9 cellular contexts compared by ENCODE assay signal in the genomic region with DNA sequence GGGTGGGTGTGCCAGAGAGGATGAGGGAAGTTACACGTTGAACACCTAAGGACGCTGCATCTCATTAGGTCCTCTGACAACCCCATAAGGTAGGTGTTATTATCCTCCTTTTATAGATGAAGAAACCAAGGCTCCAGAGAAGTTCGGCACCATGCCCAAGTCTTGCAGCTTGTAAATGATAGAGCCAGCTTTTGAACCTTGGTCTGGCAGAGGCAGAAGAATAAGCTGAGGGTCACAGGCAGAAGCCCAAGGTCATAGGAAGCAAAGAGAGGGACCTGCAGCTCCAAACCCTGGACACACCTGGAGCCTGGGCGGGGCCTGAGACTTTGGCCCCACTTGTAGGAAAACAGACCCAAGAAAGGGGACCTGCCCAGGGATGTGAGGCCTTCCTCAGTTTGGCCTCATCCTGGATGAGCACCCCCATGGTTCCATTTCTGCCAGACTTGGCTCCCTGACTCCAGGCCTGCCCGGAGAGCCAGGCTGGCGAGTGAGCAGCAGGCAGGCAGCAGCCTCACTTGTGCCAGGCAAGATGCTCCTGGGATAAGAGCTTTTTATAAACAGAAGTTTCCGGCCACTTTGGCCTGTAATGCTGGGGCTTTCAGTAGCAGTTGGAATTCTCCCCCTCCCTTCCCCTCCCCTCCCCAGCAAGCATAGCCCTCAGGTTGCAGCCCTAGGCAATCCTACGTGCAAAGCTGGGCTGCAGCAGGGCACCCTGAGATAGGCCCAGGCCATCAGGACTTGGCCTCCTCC. TPM values are rescaled to one million over a fixed set of nuclear protein-coding genes. Genes with fewer than 3 reads are reported as not detected.
DNase-seq lines count a peak whose midpoint lies in the region; ATAC-seq, FAIRE-seq and TF ChIP-seq lines count a peak whose summit lies in the region.
"Had no signal": no experiment of that assay in that cellular context is flagged by ENCODE, and none has a peak within 500 bp of the region (broad histone marks: within the 10 kb centered on the region; RNA-seq: fewer than 3 reads in every experiment).

No MANE protein-coding gene starts in this region.

- in situ Hi-C loops in IMR-90 (cut with MboI; ENCODE audit: low sequenced_read_pairs) (loop anchor here (25.0 kb wide), 1 partner anchor 563 kb away; a partner anchor contains a TSS), GM12878 (cut with MboI) (no loop called here)

- H4K20me1 ChIP-seq in IMR-90 (ENCODE audit: insufficient read depth, low read length): no peaks in the 10 kb centered on the region; the same call in 1 of the 2 replicates
- no peaks in the 10 kb centered on the region for H4K20me1 ChIP-seq in GM12878 (ENCODE audit: control insufficient read depth, insufficient read depth)

- dilution Hi-C loops in IMR-90 (cut with HindIII; ENCODE audit: low sequenced_read_pairs, unreplicated experiment): no loop called here

- no peak overlapping the region for H3K4ac ChIP-seq in IMR-90 (ENCODE audit: low read depth, low read length)

- no peak overlapping the region for H3K14ac ChIP-seq in IMR-90 (replicated peaks; ENCODE audit: low read depth, low read length)

- ATAC-seq in CD4-positive, alpha-beta T cell (ENCODE audit: poor library complexity): no peak
- no peak for ATAC-seq in IMR-90 (ENCODE audit: low read depth)
- no peak for ATAC-seq in GM12878
- ATAC-seq in naive B cell (ENCODE audit: low read depth in 2 of 2): no peak
- no peak for ATAC-seq in GM19328 (IDR thresholded peaks at IDR 0.05; ENCODE audit: unreplicated experiment)

- H2AK9ac ChIP-seq in IMR-90 (replicated peaks; ENCODE audit: low read depth, low read length, poor library complexity): no peak overlapping the region

- RAD21 ChIA-PET in GM12878 (lab: Charles Lee; ENCODE audit: unreplicated experiment): no interaction called here

- H3K27me3 ChIP-seq in CD4-positive, alpha-beta T cell (ENCODE audit: control insufficient read depth, insufficient read depth, low read length): peaks cover 26% of the 10 kb centered on the region
- peaks cover 46% of the 10 kb centered on the region for H3K27me3 ChIP-seq in IMR-90 (ENCODE audit: control insufficient read depth, insufficient read depth, low read length)
- peaks cover 7% of the 10 kb centered on the region in 2 experiments for H3K27me3 ChIP-seq in GM12878 (replicated peaks in 1 of 2; ENCODE audit: control insufficient read depth in 2 of 2, insufficient read depth in 2 of 2, low read length in 1 of 2)

- H3K56ac ChIP-seq in IMR-90 (ENCODE audit: extremely low read depth, insufficient read depth, low read length): no peak overlapping the region

- H3K27ac ChIP-seq in CD4-positive, alpha-beta T cell (ENCODE audit: low read depth, low read length): no peak overlapping the region
- H3K27ac ChIP-seq in IMR-90 (ENCODE audit: insufficient read depth, low read length) (no peak overlapping the region), GM12878 (ENCODE audit: control insufficient read depth, insufficient read depth) (no peak overlapping the region), kidney (ENCODE audit: low read depth in 2 of 2, low read length in 2 of 2) (no peak overlapping the region)

- no peak for DNase-seq in CD4-positive, alpha-beta T cell
- DNase-seq in IMR-90: no peak
- DNase-seq in GM12878 (ENCODE audit: low read depth, low spot score): no peak
- no peak for DNase-seq in naive B cell
- DNase-seq in kidney: no peak
- DNase-seq in NCI-H2171 treated with DMSO at 0.1 percent for 48 hours (lab: John Stamatoyannopoulos, UW): no peak
- no peak for DNase-seq in HEK293T (ENCODE audit: extremely low spot score)

- WGBS in IMR-90 (ENCODE audit: extremely low coverage in 2 of 2, insufficient read length in 1 of 2), 2 experiments: 87% methylated on average over 3 of the region's 8 CpGs; no CpG with 5 or more reads in 1 of the 2 experiments
- WGBS in GM12878 (ENCODE audit: insufficient coverage, insufficient replicate concordance, low lambda C conversion rate, missing lambda C conversion rate): 88% methylated on average over 8 of the region's 8 CpGs

- intact Hi-C loops in CD4-positive, alpha-beta T cell (cut with DNase I, micrococcal nuclease): loop anchor here (5.0 to 10.0 kb wide), 2 partner anchors 37 to 109 kb away; partner anchors contain the start of genes AGAP3 (in 1 of the 2), FASTK (in 1 of the 2) and TMUB1 (in 1 of the 2)
- intact Hi-C loops in IMR-90 (cut with micrococcal nuclease): no loop called here
- intact Hi-C loops in GM12878 (cut with micrococcal nuclease; ENCODE audit: unreplicated experiment): no loop called here
- intact Hi-C loops in kidney (cut with DNase I): no loop called here

- FAIRE-seq in GM12878 (lab: Jason Lieb, UNC) (no peak), kidney (lab: Jason Lieb, UNC) (no peak)
- FAIRE-seq: endometrium had no signal

- TF ChIP-seq CTCF in CD4-positive, alpha-beta T cell (IDR thresholded peaks at IDR 0.05): no peak
- TF ChIP-seq CTCF in IMR-90 (conservative IDR thresholded peaks at IDR 0.05; ENCODE audit: low read depth, low read length) (no peak), GM12878 (IDR thresholded peaks at IDR 0.05 in 2 of 3, conservative IDR thresholded peaks at IDR 0.05 in 1 of 3; ENCODE audit: control insufficient read depth in 2 of 3, extremely low read depth in 1 of 3, insufficient read depth in 1 of 3, low read depth in 3 of 3, low read length in 3 of 3) (no peak), kidney (IDR thresholded peaks at IDR 0.05; ENCODE audit: borderline replicate concordance, extremely low read depth, insufficient read depth) (no peak)

- no peaks in the 10 kb centered on the region for H3K9me3 ChIP-seq in CD4-positive, alpha-beta T cell (ENCODE audit: control insufficient read depth, low read length)
- H3K9me3 ChIP-seq in IMR-90 (ENCODE audit: control insufficient read depth, insufficient read depth, low read length): no peaks in the 10 kb centered on the region
- H3K9me3 ChIP-seq in GM12878 (replicated peaks; ENCODE audit: control insufficient read depth, insufficient read depth, low read length): no peaks in the 10 kb centered on the region
- no peaks in the 10 kb centered on the region for H3K9me3 ChIP-seq in kidney (ENCODE audit: control insufficient read depth in 1 of 2, low read length in 2 of 2)

- H3K23ac ChIP-seq in IMR-90 (ENCODE audit: low read depth, low read length): no peak overlapping the region

- H3K18ac ChIP-seq in IMR-90 (ENCODE audit: low read depth, low read length): no peak overlapping the region; the same call in 1 of the 2 replicates

- no peak overlapping the region for H4K91ac ChIP-seq in IMR-90 (ENCODE audit: insufficient read depth, low read depth, low read length)

- H3K9me1 ChIP-seq in IMR-90 (ENCODE audit: insufficient read depth, low read length): no peaks in the 10 kb centered on the region

- H3K27ac Mint-ChIP-seq in CD4-positive, alpha-beta T cell: peak overlapping the region; percentile 81
- H3K27ac Mint-ChIP-seq in naive B cell: peak overlapping the region in 1 of 6 donors; percentile 26

- H3K9ac ChIP-seq in IMR-90 (ENCODE audit: low read depth, low read length): 0 out of 2 replicates have a peak overlapping the region, but pooled peaks have one; percentile 24
- no peak overlapping the region for H3K9ac ChIP-seq in GM12878 (ENCODE audit: control insufficient read depth, insufficient read depth, low read length)
- H3K9ac ChIP-seq in kidney (ENCODE audit: low read length in 2 of 2): no peak overlapping the region

- no peaks in the 10 kb centered on the region for H3K36me3 ChIP-seq in IMR-90 (ENCODE audit: control insufficient read depth, insufficient read depth, low read length)
- no peaks in the 10 kb centered on the region for H3K36me3 ChIP-seq in GM12878 (ENCODE audit: control insufficient read depth in 2 of 2, insufficient read depth in 2 of 2, low read length in 1 of 2)
- no peaks in the 10 kb centered on the region for H3K36me3 ChIP-seq in kidney (ENCODE audit: control insufficient read depth in 1 of 2, insufficient read depth in 2 of 2, low read length in 2 of 2)

- SMC1A ChIA-PET in GM12878 (lab: Charles Lee; ENCODE audit: uncharacterized antibody, unreplicated experiment): no interaction called here

- no peaks in the 10 kb centered on the region for H3K79me1 ChIP-seq in IMR-90 (ENCODE audit: low read depth in 1 of 2, low read length in 2 of 2)

- peaks cover 61% of the 10 kb centered on the region for H3K4me1 Mint-ChIP-seq in CD4-positive, alpha-beta T cell (ENCODE audit: low read depth)
- peaks cover 29 to 41% (median 40%) of the 10 kb centered on the region in 3 donors for H3K4me1 Mint-ChIP-seq in naive B cell

- H3K27me3 Mint-ChIP-seq in CD4-positive, alpha-beta T cell: peaks cover 30% of the 10 kb centered on the region
- H3K27me3 Mint-ChIP-seq in naive B cell: peaks cover 28 to 61% (median 51%) of the 10 kb centered on the region in 3 donors

- no peak for TF ChIP-seq RAD21 in IMR-90 (IDR thresholded peaks at IDR 0.05; ENCODE audit: low read length)
- TF ChIP-seq RAD21 in GM12878 (IDR thresholded peaks at IDR 0.05; ENCODE audit: insufficient read depth, low read depth, low read length): no peak

- CTCF ChIA-PET in CD4-positive, alpha-beta T cell (lab: Charles Lee): interaction anchor here (0.9 to 2.7 kb wide), 5 partner anchors 9 to 43 kb away, joined by 3 to 24 read pairs (median 3); no protein-coding TSS in a partner anchor
- CTCF ChIA-PET in IMR-90 (lab: Yijun Ruan, JAX): no interaction called here
- CTCF ChIA-PET in GM12878 (lab: Yijun Ruan, JAX): interaction anchor here (1.1 to 2.0 kb wide), 2 partner anchors 9 to 137 kb away, joined by 3 to 11 read pairs; no protein-coding TSS in a partner anchor
- CTCF ChIA-PET in HEK293T (lab: Yijun Ruan, JAX): interaction anchor here (0.8 to 2.0 kb wide), 4 partner anchors 8 to 77 kb away, joined by 3 to 12 read pairs (median 6); no protein-coding TSS in a partner anchor

- no peak overlapping the region for H2AK5ac ChIP-seq in IMR-90 (ENCODE audit: low read depth, low read length)

- peaks cover 29% of the 10 kb centered on the region; the same call in 1 of the 2 replicates for H3K4me1 ChIP-seq in IMR-90 (ENCODE audit: control insufficient read depth, insufficient read depth, low read length)
- H3K4me1 ChIP-seq in GM12878 (ENCODE audit: control insufficient read depth, insufficient read depth, low read length): peaks cover 3% of the 10 kb centered on the region
- H3K4me1 ChIP-seq in kidney (ENCODE audit: control insufficient read depth in 1 of 2, insufficient read depth in 1 of 2, low read depth in 1 of 2, low read length in 2 of 2): peaks cover 0 to 3% of the 10 kb centered on the region in 2 donors

- no peak overlapping the region for H4K8ac ChIP-seq in IMR-90 (ENCODE audit: low read depth in 2 of 2, low read length in 2 of 2)

- H2AFZ ChIP-seq in IMR-90 (replicated peaks; ENCODE audit: low read length, poor library complexity) (no peak overlapping the region), GM12878 (ENCODE audit: control insufficient read depth, low read depth, low read length) (no peak overlapping the region)

- H3K9me3 Mint-ChIP-seq in CD4-positive, alpha-beta T cell: no peaks in the 10 kb centered on the region
- peaks cover 0 to 3% (median 0%) of the 10 kb centered on the region in 7 donors for H3K9me3 Mint-ChIP-seq in naive B cell

- peak overlapping the region; percentile 71; the same call in 1 of the 2 replicates for H3K4me2 ChIP-seq in IMR-90 (ENCODE audit: low read depth, low read length)
- peak overlapping the region; percentile 95; the same call in 1 of the 2 replicates for H3K4me2 ChIP-seq in GM12878 (ENCODE audit: control insufficient read depth, insufficient read depth)

- H2BK5ac ChIP-seq in IMR-90 (ENCODE audit: low read depth, low read length, poor library complexity, severe bottlenecking): no peak overlapping the region

- POLR2A ChIA-PET in CD4-positive, alpha-beta T cell (lab: Charles Lee): interaction anchor here (1.0 to 3.3 kb wide), 6 partner anchors 9 to 105 kb away, joined by 3 to 20 read pairs (median 6); no protein-coding TSS in a partner anchor
- POLR2A ChIA-PET in IMR-90 (lab: Charles Lee; ENCODE audit: unreplicated experiment): no interaction called here
- POLR2A ChIA-PET in GM12878 (lab: Charles Lee): no interaction called here
- POLR2A ChIA-PET in HEK293T (lab: Yijun Ruan, JAX): no interaction called here

- no peaks in the 10 kb centered on the region for H3K36me3 Mint-ChIP-seq in CD4-positive, alpha-beta T cell (ENCODE audit: low read depth)
- peaks cover 0 to 8% of the 10 kb centered on the region in 2 donors for H3K36me3 Mint-ChIP-seq in naive B cell

- no peak overlapping the region for H3K4me3 ChIP-seq in IMR-90 (ENCODE audit: insufficient read depth, low read depth, low read length)
- H3K4me3 ChIP-seq in GM12878: peak overlapping the region; percentile 64
- H3K4me3 ChIP-seq in kidney (ENCODE audit: low read length in 2 of 2): no peak overlapping the region

- H3K4me3 Mint-ChIP-seq in CD4-positive, alpha-beta T cell: peak overlapping the region; percentile 90
- H3K4me3 Mint-ChIP-seq in naive B cell: peak overlapping the region; percentile 65 to 84 (median 75)

- BruUV-seq in IMR-90 (replicated peaks; lab: Mats Ljungman, UMichigan) (no TSS peak), GM12878 (replicated peaks; lab: Mats Ljungman, UMichigan) (no TSS peak)

- no peak overlapping the region for H2BK120ac ChIP-seq in IMR-90 (ENCODE audit: low read depth, low read length)

- H4K5ac ChIP-seq in IMR-90 (ENCODE audit: low read depth, low read length): no peak overlapping the region

- TF ChIP-seq POLR2A in IMR-90 (IDR thresholded peaks at IDR 0.05; ENCODE audit: low read depth, low read length): no peak
- TF ChIP-seq POLR2A in GM12878 (IDR thresholded peaks at IDR 0.05; ENCODE audit: low read depth, low read length): no peak

- no peak overlapping the region for H2BK15ac ChIP-seq in IMR-90 (ENCODE audit: low read depth, low read length)

- no peak for TF ChIP-seq EP300 in GM12878 (IDR thresholded peaks at IDR 0.05; ENCODE audit: borderline replicate concordance in 1 of 2, control insufficient read depth in 1 of 2, low read depth in 2 of 2, low read length in 2 of 2)

- no peaks in the 10 kb centered on the region for H3K79me2 ChIP-seq in GM12878 (ENCODE audit: control insufficient read depth, insufficient read depth, low read length)

- no peak overlapping the region for H2BK20ac ChIP-seq in IMR-90 (ENCODE audit: low read depth, low read length)

RNA-seq across cellular contexts. Expression of gene KCNH2, which starts 2.4 kb away (rescaled TPM):
- 1 to 10 TPM; 1.9 to 2.3 TPM for total RNA-seq in CD4-positive, alpha-beta T cell
- total RNA-seq in IMR-90 (2012; rRNA removed) (0.56 and 0.90 TPM in 2 replicates), GM12878 (2014; rRNA removed) (not detected in 2 replicates), GM12878 (2014; rRNA removed; fragmentation: Illumina TruSeq; extraction: Trizol) (not detected in 2 replicates), GM12878 (2021) (0.18 and 0.19 TPM in 2 replicates), kidney (1.3 TPM)
- polyA plus RNA-seq in IMR-90 (2012; rRNA removed) (1.6 and 2.1 TPM in 2 replicates), GM12878 (2011; rRNA removed) (0.10 and 0.24 TPM in 2 replicates), GM12878 (2014; fragmentation: Illumina TruSeq; extraction: Trizol) (not detected in 2 replicates), GM12878 (2014; fragmentation: Nextera tagmentation; extraction: Ambion mirVana) (under 1 TPM in 1 of 2 experiments, not detected in 1; 0.04 TPM), GM12878 (2014; rRNA removed) (0.03 and 0.15 TPM in 2 replicates), GM12878 (2016; fragmentation: Nextera tagmentation; extraction: Ambion mirVana) (not detected), naive B cell (ENCODE audit: low read depth in 6 of 6) (under 1 TPM in 3 of 6 donors, not detected in 3; 0.17 to 0.29 (median 0.29) TPM), kidney (ENCODE audit: insufficient read depth, low read depth, low replicate concordance) (1.5 TPM)
- 0.74 and 2.5 TPM in 2 replicates for polyA plus RNA-seq in IMR-90 (2012; cell fraction: cytosol; rRNA removed)
- polyA plus RNA-seq in IMR-90 (2012; cell fraction: nucleus; rRNA removed; ENCODE audit: low replicate concordance): 1.2 and 2.0 TPM in 2 replicates
- total RNA-seq in GM12878 (2013; cell fraction: nucleolus; rRNA removed): 0.29 and 0.37 TPM in 2 replicates
- polyA plus RNA-seq in GM12878 (2011; ENCODE audit: low read depth): not detected
- 0.30 and 0.33 TPM in 2 replicates for polyA plus RNA-seq in GM12878 (2011; cell fraction: cytosol; rRNA removed)
- 0.78 and 0.82 TPM in 2 replicates for polyA plus RNA-seq in GM12878 (2011; cell fraction: nucleus; rRNA removed)
- polyA plus RNA-seq in GM12878 (2012): 0.08 TPM in 2 replicates
- polyA minus RNA-seq in GM12878 (2011; rRNA and poly(A)+ RNA removed): 0.37 and 0.88 TPM in 2 replicates
- polyA minus RNA-seq in GM12878 (2011; cell fraction: cytosol; rRNA and poly(A)+ RNA removed): 0.31 and 0.53 TPM in 2 replicates
- 0.12 and 0.19 TPM in 2 replicates for polyA minus RNA-seq in GM12878 (2011; cell fraction: nucleus; rRNA and poly(A)+ RNA removed)

RNA-seq across cellular contexts. Expression of gene NOS3, which starts 15.1 kb away (rescaled TPM):
- total RNA-seq in CD4-positive, alpha-beta T cell: 1 to 10 TPM; 3.9 to 7.1 TPM
- total RNA-seq in IMR-90 (2012; rRNA removed) (0.28 and 0.72 TPM in 2 replicates), GM12878 (2014; rRNA removed) (0.06 and 0.16 TPM in 2 replicates), GM12878 (2014; rRNA removed; fragmentation: Illumina TruSeq; extraction: Trizol) (0.05 and 0.09 TPM in 2 replicates), GM12878 (2021) (0.32 and 0.92 TPM in 2 replicates), kidney (51.7 TPM)
- polyA plus RNA-seq in IMR-90 (2012; rRNA removed) (2.0 and 2.9 TPM in 2 replicates), GM12878 (2011; rRNA removed) (0.30 and 0.42 TPM in 2 replicates), GM12878 (2014; fragmentation: Illumina TruSeq; extraction: Trizol) (0.06 TPM in 1 of 2 replicates, not detected in the other), GM12878 (2014; fragmentation: Nextera tagmentation; extraction: Ambion mirVana) (not detected), GM12878 (2014; rRNA removed) (0.33 and 0.56 TPM in 2 replicates), GM12878 (2016; fragmentation: Nextera tagmentation; extraction: Ambion mirVana) (under 1 TPM in 1 of 2 experiments, not detected in 1; 0.70 TPM), naive B cell (ENCODE audit: low read depth in 6 of 6) (1 to 10 TPM in 4 of 6 donors, under 1 TPM in 2; 0.29 to 2.8 (median 1.3) TPM), kidney (ENCODE audit: insufficient read depth, low read depth, low replicate concordance) (9.3 TPM)
- 1.2 and 1.9 TPM in 2 replicates for polyA plus RNA-seq in IMR-90 (2012; cell fraction: cytosol; rRNA removed)
- 1.0 and 3.3 TPM in 2 replicates for polyA plus RNA-seq in IMR-90 (2012; cell fraction: nucleus; rRNA removed; ENCODE audit: low replicate concordance)
- 3.4 and 7.9 TPM in 2 replicates for total RNA-seq in GM12878 (2013; cell fraction: nucleolus; rRNA removed)
- polyA plus RNA-seq in GM12878 (2011; ENCODE audit: low read depth): not detected
- polyA plus RNA-seq in GM12878 (2011; cell fraction: cytosol; rRNA removed): 1.1 and 1.4 TPM in 2 replicates
- 1.9 and 2.4 TPM in 2 replicates for polyA plus RNA-seq in GM12878 (2011; cell fraction: nucleus; rRNA removed)
- polyA plus RNA-seq in GM12878 (2012): 0.11 and 0.32 TPM in 2 replicates
- polyA minus RNA-seq in GM12878 (2011; rRNA and poly(A)+ RNA removed): 1.2 and 2.5 TPM in 2 replicates
- 1.1 and 1.5 TPM in 2 replicates for polyA minus RNA-seq in GM12878 (2011; cell fraction: cytosol; rRNA and poly(A)+ RNA removed)
- polyA minus RNA-seq in GM12878 (2011; cell fraction: nucleus; rRNA and poly(A)+ RNA removed): 0.12 and 1.1 TPM in 2 replicates

RNA-seq across cellular contexts. Expression of gene ATG9B, which starts 48.6 kb away (rescaled TPM):
- total RNA-seq in CD4-positive, alpha-beta T cell: 10 to 100 TPM; 16.8 to 17.1 TPM
- 0.18 TPM in 1 of 2 replicates, not detected in the other for total RNA-seq in IMR-90 (2012; rRNA removed)
- 0.91 and 1.1 TPM in 2 replicates for polyA plus RNA-seq in IMR-90 (2012; rRNA removed)
- 0.22 and 0.49 TPM in 2 replicates for polyA plus RNA-seq in IMR-90 (2012; cell fraction: cytosol; rRNA removed)
- polyA plus RNA-seq in IMR-90 (2012; cell fraction: nucleus; rRNA removed; ENCODE audit: low replicate concordance): 3.2 and 5.6 TPM in 2 replicates
- total RNA-seq in GM12878 (2013; cell fraction: nucleolus; rRNA removed): 0.22 and 0.67 TPM in 2 replicates
- total RNA-seq in GM12878 (2014; rRNA removed): 0.05 TPM in 1 of 2 replicates, not detected in the other
- 0.09 TPM in 1 of 2 replicates, not detected in the other for total RNA-seq in GM12878 (2014; rRNA removed; fragmentation: Illumina TruSeq; extraction: Trizol)
- total RNA-seq in GM12878 (2021): 0.36 and 0.48 TPM in 2 replicates
- 0.17 TPM for polyA plus RNA-seq in GM12878 (2011; ENCODE audit: low read depth)
- polyA plus RNA-seq in GM12878 (2011; rRNA removed): 0.01 and 0.13 TPM in 2 replicates
- 0.07 and 0.17 TPM in 2 replicates for polyA plus RNA-seq in GM12878 (2011; cell fraction: cytosol; rRNA removed)
- polyA plus RNA-seq in GM12878 (2011; cell fraction: nucleus; rRNA removed): 0.63 and 1.2 TPM in 2 replicates
- 0.64 and 0.83 TPM in 2 replicates for polyA plus RNA-seq in GM12878 (2012)
- polyA plus RNA-seq in GM12878 (2014; fragmentation: Illumina TruSeq; extraction: Trizol): 0.12 TPM in 1 of 2 replicates, not detected in the other
- polyA plus RNA-seq in GM12878 (2014; fragmentation: Nextera tagmentation; extraction: Ambion mirVana): under 1 TPM in 1 of 2 experiments, not detected in 1; 0.04 TPM
- polyA plus RNA-seq in GM12878 (2014; rRNA removed): 0.13 and 0.62 TPM in 2 replicates
- polyA plus RNA-seq in GM12878 (2016; fragmentation: Nextera tagmentation; extraction: Ambion mirVana): under 1 TPM; 0.24 to 0.83 TPM
- polyA minus RNA-seq in GM12878 (2011; rRNA and poly(A)+ RNA removed): 0.10 TPM in 1 of 2 replicates, not detected in the other
- polyA minus RNA-seq in GM12878 (2011; cell fraction: cytosol; rRNA and poly(A)+ RNA removed): not detected in 2 replicates
- 0.12 TPM in 1 of 2 replicates, not detected in the other for polyA minus RNA-seq in GM12878 (2011; cell fraction: nucleus; rRNA and poly(A)+ RNA removed)
- polyA plus RNA-seq in naive B cell (ENCODE audit: low read depth in 6 of 6): 10 to 100 TPM in 2 of 6 donors, 1 to 10 TPM in 4; 7.6 to 14.3 (median 9.6) TPM
- total RNA-seq in kidney: 0.19 TPM
- 0.19 TPM for polyA plus RNA-seq in kidney (ENCODE audit: insufficient read depth, low read depth, low replicate concordance)

RNA-seq across cellular contexts. Expression of gene ABCB8, which starts 52.5 kb away (rescaled TPM):
- 10 to 100 TPM; 57.0 to 62.2 TPM for total RNA-seq in CD4-positive, alpha-beta T cell
- total RNA-seq in IMR-90 (2012; rRNA removed) (14.7 and 16.3 TPM in 2 replicates), GM12878 (2014; rRNA removed) (26.3 and 27.4 TPM in 2 replicates), GM12878 (2014; rRNA removed; fragmentation: Illumina TruSeq; extraction: Trizol) (9.1 and 10.8 TPM in 2 replicates), GM12878 (2021) (30.6 and 34.7 TPM in 2 replicates), kidney (36.0 TPM)
- polyA plus RNA-seq in IMR-90 (2012; rRNA removed) (26.8 and 27.5 TPM in 2 replicates), GM12878 (2011; rRNA removed) (3.8 and 9.6 TPM in 2 replicates), GM12878 (2014; fragmentation: Illumina TruSeq; extraction: Trizol) (4.7 and 11.5 TPM in 2 replicates), GM12878 (2014; fragmentation: Nextera tagmentation; extraction: Ambion mirVana) (1 to 10 TPM in 1 of 2 experiments, under 1 TPM in 1; 0.77 to 1.2 TPM), GM12878 (2014; rRNA removed) (24.7 and 27.3 TPM in 2 replicates), GM12878 (2016; fragmentation: Nextera tagmentation; extraction: Ambion mirVana) (10 to 100 TPM; 30.5 to 34.8 TPM), naive B cell (ENCODE audit: low read depth in 6 of 6) (10 to 100 TPM; 18.4 to 32.4 (median 23.4) TPM), kidney (ENCODE audit: insufficient read depth, low read depth, low replicate concordance) (34.3 TPM)
- 13.0 and 25.1 TPM in 2 replicates for polyA plus RNA-seq in IMR-90 (2012; cell fraction: cytosol; rRNA removed)
- 62.3 and 128 TPM in 2 replicates for polyA plus RNA-seq in IMR-90 (2012; cell fraction: nucleus; rRNA removed; ENCODE audit: low replicate concordance)
- total RNA-seq in GM12878 (2013; cell fraction: nucleolus; rRNA removed): 46.2 and 58.1 TPM in 2 replicates
- 5.0 TPM for polyA plus RNA-seq in GM12878 (2011; ENCODE audit: low read depth)
- 16.5 and 21.4 TPM in 2 replicates for polyA plus RNA-seq in GM12878 (2011; cell fraction: cytosol; rRNA removed)
- 60.0 and 60.7 TPM in 2 replicates for polyA plus RNA-seq in GM12878 (2011; cell fraction: nucleus; rRNA removed)
- polyA plus RNA-seq in GM12878 (2012): 13.0 and 13.2 TPM in 2 replicates
- 15.9 and 30.2 TPM in 2 replicates for polyA minus RNA-seq in GM12878 (2011; rRNA and poly(A)+ RNA removed)
- 14.3 and 15.0 TPM in 2 replicates for polyA minus RNA-seq in GM12878 (2011; cell fraction: cytosol; rRNA and poly(A)+ RNA removed)
- polyA minus RNA-seq in GM12878 (2011; cell fraction: nucleus; rRNA and poly(A)+ RNA removed): 16.9 and 33.6 TPM in 2 replicates

Comparison
In these comparisons a context has a peak if more than half of its experiments do, and no peak if none do; other contexts are left out.
1. RNA of gene ATG9B, which starts 48.6 kb away (total RNA-seq): 16.8 to 17.1 TPM in CD4-positive, alpha-beta T cell; 0.19 TPM in kidney (single experiment), 0.18 TPM in IMR-90 and 0.05 to 0.67 TPM in GM12878; every median in the first group is over 10 times any median in the second.
2. intact Hi-C loops: an anchor here in CD4-positive, alpha-beta T cell (5.0 to 10.0 kb wide); none called in IMR-90, GM12878 and kidney.